In the genomic region with DNA sequence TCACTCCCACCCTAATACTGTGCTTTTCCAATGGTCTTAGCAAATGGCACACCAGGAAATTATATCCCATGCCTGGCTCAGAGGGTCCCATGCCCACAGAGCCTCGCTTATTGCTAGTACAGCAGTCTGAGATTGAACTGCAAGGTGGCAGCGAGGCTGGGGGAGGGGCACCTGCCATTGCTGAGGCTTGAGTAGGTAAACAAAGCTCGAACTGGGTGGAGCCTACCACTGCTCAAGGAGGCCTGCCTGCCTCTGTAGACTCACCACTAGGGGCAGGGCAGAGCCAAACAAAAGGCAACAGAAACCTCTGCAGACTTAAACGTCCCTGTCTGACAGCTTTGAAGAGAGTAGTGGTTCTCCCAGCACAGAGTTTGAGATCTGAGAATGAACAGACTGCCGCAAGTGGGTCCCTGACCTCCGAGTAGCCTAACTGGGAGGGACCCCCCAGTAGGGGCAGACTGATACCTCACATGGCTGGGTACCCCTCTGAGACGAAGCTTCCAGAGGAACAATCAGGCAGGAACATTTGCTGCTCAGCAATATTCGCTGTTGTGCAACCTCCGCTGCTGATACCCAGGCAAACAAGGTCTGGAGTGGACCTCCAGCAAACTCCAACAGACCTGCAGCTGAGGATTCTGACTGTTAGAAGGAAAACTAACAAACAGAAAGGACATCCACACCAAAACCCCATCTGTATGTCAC, we compare ENCODE assay signal across 8 cellular contexts.
DNase-seq lines count a peak whose midpoint lies in the region; ATAC-seq, FAIRE-seq and TF ChIP-seq lines count a peak whose summit lies in the region.
"Not testable (repeated sequence)": the region's sequence is repeated elsewhere in the genome, so short reads cannot be mapped to it uniquely, and the experiment has no call there.

No MANE protein-coding gene starts in this region.

- H3K4me3 Mint-ChIP-seq in activated CD4-positive, alpha-beta T cell treated with anti-CD3 and anti-CD28 coated beads for 36 hours, result not testable (repeated sequence)

- H3K4me1 Mint-ChIP-seq in activated CD4-positive, alpha-beta T cell treated with anti-CD3 and anti-CD28 coated beads for 36 hours, result not testable (repeated sequence)

- H3K36me3 ChIP-seq in MM.1S (replicated peaks; ENCODE audit: insufficient read depth, low read length); OCI-LY1 (ENCODE audit: insufficient read depth, low read length); HepG2 (replicated peaks in 1 of 2; ENCODE audit: control insufficient read depth in 1 of 2, insufficient read depth in 2 of 2, low read length in 2 of 2); stomach: not testable (repeated sequence)

- H3K9ac ChIP-seq in MM.1S (ENCODE audit: low read length); OCI-LY1 (ENCODE audit: low read length); HepG2 (ENCODE audit: insufficient read depth, low read depth, low read length): not testable (repeated sequence)

- in situ Hi-C loops in GM13977 (cut with MboI; ENCODE audit: low pct_unique_long_range_greater_than_20kb, low sequenced_read_pairs, unreplicated experiment); HepG2 (cut with HindIII; ENCODE audit: extremely low pct_ligation_motif_present, low pct_unique_long_range_greater_than_20kb): not testable (repeated sequence)

- H3K9me3 Mint-ChIP-seq in activated CD4-positive, alpha-beta T cell treated with anti-CD3 and anti-CD28 coated beads for 36 hours (ENCODE audit: low read depth), result not testable (repeated sequence)

- not testable (repeated sequence) for H3K4me1 ChIP-seq in MM.1S (ENCODE audit: low read length); OCI-LY1 (ENCODE audit: insufficient read depth, low read length, severe bottlenecking); HepG2 (ENCODE audit: insufficient read depth, low read length); stomach

- not testable (repeated sequence) for H3K4me3 ChIP-seq in MM.1S (ENCODE audit: low read length); OCI-LY1 (ENCODE audit: low read depth, low read length, poor library complexity, severe bottlenecking); epithelial cell of proximal tubule (ENCODE audit: low read depth, low read length); HepG2 (replicated peaks in 1 of 3; ENCODE audit: insufficient read depth in 1 of 3, low read depth in 2 of 3, low read length in 3 of 3); stomach

- ATAC-seq in activated CD4-positive, alpha-beta T cell treated with anti-CD3 and anti-CD28 coated beads for 36 hours, result not testable (repeated sequence)
- peak; percentile 85 for ATAC-seq in HepG2

- intact Hi-C loops in activated CD4-positive, alpha-beta T cell treated with anti-CD3 and anti-CD28 coated beads for 36 hours (cut with DNase I, micrococcal nuclease); stomach (cut with DNase I; ENCODE audit: low total_unique reads): not testable (repeated sequence)
- intact Hi-C loops in HepG2 (cut with micrococcal nuclease; ENCODE audit: unreplicated experiment), result loop anchor here (5.0 kb wide), 1 partner anchor 237 kb away; no protein-coding TSS in a partner anchor

- H3K27me3 ChIP-seq in MM.1S (replicated peaks; ENCODE audit: insufficient read depth, low read length); OCI-LY1 (ENCODE audit: insufficient read depth, low read length); HepG2 (ENCODE audit: control insufficient read depth in 1 of 2, insufficient read depth in 2 of 2, low read length in 2 of 2); stomach: not testable (repeated sequence)

- TF ChIP-seq CTCF in GM13977 (IDR thresholded peaks at IDR 0.05; ENCODE audit: extremely low read depth, insufficient read depth, missing control alignments) (peak; percentile 41), MM.1S (IDR thresholded peaks at IDR 0.05; ENCODE audit: low read length) (peak; percentile 24; the same call in 1 of the 2 replicates), OCI-LY1 (IDR thresholded peaks at IDR 0.05; ENCODE audit: low read length) (peak; percentile 34; the same call in 1 of the 2 replicates), epithelial cell of proximal tubule (conservative IDR thresholded peaks at IDR 0.05; ENCODE audit: low read depth, low read length) (peak; percentile 56), HepG2 (CRISPR knock-in tag; IDR thresholded peaks at IDR 0.05) (peak; percentile 64), stomach (IDR thresholded peaks at IDR 0.05) (peak in 4 of 7 experiments; percentile 11 to 45 (median 39))

- CTCF ChIA-PET in activated CD4-positive, alpha-beta T cell treated with anti-CD3 and anti-CD28 coated beads for 36 hours (lab: Charles Lee), result interaction anchor here (1.0 to 1.2 kb wide), 2 partner anchors 28 to 43 kb away, joined by 3 to 4 read pairs; no protein-coding TSS in a partner anchor
- CTCF ChIA-PET in HepG2 (lab: Yijun Ruan, JAX; ENCODE audit: low intra/inter-chr PET ratio, low total read pairs), result not testable (repeated sequence)

- not testable (repeated sequence) for BruUV-seq in HepG2 (replicated peaks; lab: Mats Ljungman, UMichigan)

- not testable (repeated sequence) for H3K9me2 ChIP-seq in MM.1S (replicated peaks; ENCODE audit: insufficient read depth, low read length); OCI-LY1 (ENCODE audit: low read depth, low read length)

- not testable (repeated sequence) for TF ChIP-seq RAD21 in HepG2 (CRISPR knock-in tag; IDR thresholded peaks at IDR 0.05)

- H3K27ac ChIP-seq in MM.1S (ENCODE audit: low read length); OCI-LY1 (ENCODE audit: low read depth, low read length, poor library complexity, severe bottlenecking); HepG2 (ENCODE audit: extremely low read length, insufficient read depth, low read length); stomach: not testable (repeated sequence)

- H3K36me3 Mint-ChIP-seq in activated CD4-positive, alpha-beta T cell treated with anti-CD3 and anti-CD28 coated beads for 36 hours (ENCODE audit: low read depth), result not testable (repeated sequence)

- H3K4me2 ChIP-seq in MM.1S (ENCODE audit: low read depth, low read length); OCI-LY1 (ENCODE audit: low read length); HepG2 (ENCODE audit: low read depth, low read length): not testable (repeated sequence)

- not testable (repeated sequence) for FAIRE-seq in HepG2 (lab: Jason Lieb, UNC)

- not testable (repeated sequence) for H3K27ac Mint-ChIP-seq in activated CD4-positive, alpha-beta T cell treated with anti-CD3 and anti-CD28 coated beads for 36 hours

- TF ChIP-seq POLR2A in HepG2 (IDR thresholded peaks at IDR 0.05; ENCODE audit: insufficient read depth in 1 of 2, low read depth in 2 of 2, low read length in 2 of 2); stomach (IDR thresholded peaks at IDR 0.05): not testable (repeated sequence)

- POLR2A ChIA-PET in activated CD4-positive, alpha-beta T cell treated with anti-CD3 and anti-CD28 coated beads for 36 hours (lab: Charles Lee); HepG2 (lab: Yijun Ruan, JAX): not testable (repeated sequence)

- H3K79me2 ChIP-seq in MM.1S (ENCODE audit: low read length); OCI-LY1 (ENCODE audit: insufficient read depth, low read length); HepG2 (ENCODE audit: insufficient read depth, low read length): not testable (repeated sequence)

- not testable (repeated sequence) for H3K27me3 Mint-ChIP-seq in activated CD4-positive, alpha-beta T cell treated with anti-CD3 and anti-CD28 coated beads for 36 hours

- WGBS in HepG2 (ENCODE audit: low lambda C conversion rate), result 9% methylated on average over 9 of the region's 9 CpGs
- 72 to 80% (median 75%) methylated on average over 9 of the region's 9 CpGs for WGBS in stomach, 5 donors

- H3K9me3 ChIP-seq in MM.1S (replicated peaks; ENCODE audit: insufficient read depth, low read length); OCI-LY1 (ENCODE audit: low read length); HepG2 (ENCODE audit: low read length); stomach: not testable (repeated sequence)

- not testable (repeated sequence) for H3F3A ChIP-seq in MM.1S (ENCODE audit: insufficient read depth, low read length); OCI-LY1 (ENCODE audit: insufficient read depth, low read length)

- not testable (repeated sequence) for H2AFZ ChIP-seq in MM.1S (ENCODE audit: low read length); OCI-LY1 (ENCODE audit: low read length); HepG2 (ENCODE audit: low read length)

- H4K20me1 ChIP-seq in MM.1S (ENCODE audit: insufficient read depth, low read length); OCI-LY1 (ENCODE audit: insufficient read depth, low read length); HepG2 (ENCODE audit: insufficient read depth, low read length): not testable (repeated sequence)

- not testable (repeated sequence) for TF ChIP-seq EP300 in HepG2 (IDR thresholded peaks at IDR 0.05; ENCODE audit: low read depth in 2 of 2, low read length in 2 of 2); HepG2 (CRISPR knock-in tag; IDR thresholded peaks at IDR 0.05; ENCODE audit: borderline replicate concordance); stomach (IDR thresholded peaks at IDR 0.05)

- DNase-seq in COLO668 (lab: John Stamatoyannopoulos, UW; ENCODE audit: unreplicated experiment) (peak; percentile 29), MM.1S (peak; percentile 41), HepG2 (ENCODE audit: low spot score) (peak; percentile 53), stomach (peak; percentile 69)
- not testable (repeated sequence) for DNase-seq in GM13977 (ENCODE audit: low spot score); epithelial cell of proximal tubule (ENCODE audit: low read depth)
- peak; percentile 41 for DNase-seq in activated CD4-positive, alpha-beta T cell treated with anti-CD3 and anti-CD28 coated beads for 36 hours

TF ChIP-seq in HepG2, 621 proteins besides CTCF, POLR2A, EP300 and RAD21 (continues in another document):
- 0 out of 2 replicates have a peak, but pooled peaks have one; percentile 12 for TF ChIP-seq IRF2 (CRISPR knock-in tag; IDR thresholded peaks at IDR 0.05)
- peak; percentile 7; the same call in 1 of the 2 replicates for TF ChIP-seq CEBPB (IDR thresholded peaks at IDR 0.05; ENCODE audit: borderline replicate concordance, low read depth, low read length)
- peak; percentile 70 for TF ChIP-seq STAG1 (CRISPR knock-in tag; IDR thresholded peaks at IDR 0.05)
- TF ChIP-seq ARHGAP35 (CRISPR knock-in tag; IDR thresholded peaks at IDR 0.05; ENCODE audit: borderline replicate concordance), result 0 out of 2 replicates have a peak, but pooled peaks have one; percentile 27
